9 cellular contexts compared by ENCODE assay signal in the genomic region with DNA sequence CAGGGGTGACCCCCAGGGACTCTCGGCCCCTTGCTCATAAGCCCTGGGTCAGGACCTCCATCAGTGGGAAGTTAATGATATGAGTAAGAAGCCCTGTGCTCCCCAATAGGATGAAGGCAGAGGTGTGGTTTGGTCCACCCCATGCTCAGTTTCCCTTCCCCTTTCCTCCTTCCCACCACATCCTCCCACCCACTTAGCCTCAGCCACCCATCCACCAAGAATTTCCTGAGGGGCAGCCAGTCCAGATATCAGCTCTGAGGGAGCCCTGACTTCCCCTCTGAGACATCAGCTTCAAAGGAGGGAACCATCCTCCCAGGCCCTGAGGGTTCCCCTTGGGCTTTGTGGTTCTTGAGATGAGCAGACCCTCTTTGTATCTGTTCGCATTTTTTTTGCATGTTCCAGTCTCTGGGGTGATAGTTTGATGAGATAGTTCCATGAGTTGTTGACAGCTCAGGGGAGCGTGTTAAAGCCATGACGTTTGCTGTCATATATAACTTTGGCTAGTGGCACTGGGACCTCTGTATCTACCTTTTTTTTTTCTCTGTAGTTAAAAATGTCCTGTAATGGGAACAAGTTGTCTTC.
DNase-seq lines count a peak whose midpoint lies in the region; ATAC-seq and TF ChIP-seq lines count a peak whose summit lies in the region.
"Had no signal": no experiment of that assay in that cellular context is flagged by ENCODE, and none has a peak within 500 bp of the region (broad histone marks: within the 10 kb centered on the region; RNA-seq: fewer than 3 reads in every experiment).

No MANE protein-coding gene starts in this region.

- ATAC-seq in HG02852 (IDR thresholded peaks at IDR 0.05; ENCODE audit: unreplicated experiment) (peak; percentile 73), lower lobe of right lung (peak; percentile 64 to 71)

- H3K27me3 ChIP-seq in lower lobe of right lung (ENCODE audit: low read depth) = no peaks in the 10 kb centered on the region

- no peak for TF ChIP-seq CTCF in lower lobe of right lung (IDR thresholded peaks at IDR 0.05)

- peaks cover 61% of the 10 kb centered on the region for H3K36me3 ChIP-seq in lower lobe of right lung

- no peak overlapping the region for H3K27ac ChIP-seq in lower lobe of right lung
- H3K27ac ChIP-seq: SK-N-MC had no signal

- DNase-seq in activated CD8-positive, alpha-beta memory T cell treated with anti-CD3 and anti-CD28 coated beads for 24 hours = peak; percentile 83
- no peak for DNase-seq in activated CD8-positive, alpha-beta memory T cell treated with anti-CD3 and anti-CD28 coated beads, Interleukin-2, amount 50 U/mL, for 4 hours
- DNase-seq in SIG-M5 treated with dmso at 0.1 percent for 504 hours (lab: John Stamatoyannopoulos, UW; ENCODE audit: unreplicated experiment) = peak; percentile 86
- DNase-seq in lower lobe of right lung = no peak
- no peak for DNase-seq in occipital lobe (lab: John Stamatoyannopoulos, UW)
- no peak for DNase-seq in DMS53 (lab: John Stamatoyannopoulos, UW)
- no peak for DNase-seq in NCI-H1092 treated with DMSO at 0.1 percent for 48 hours (lab: John Stamatoyannopoulos, UW)

- peaks cover 27% of the 10 kb centered on the region for H3K4me1 ChIP-seq in lower lobe of right lung

- H3K9me3 ChIP-seq in lower lobe of right lung = no peaks in the 10 kb centered on the region

- H3K4me3 ChIP-seq in lower lobe of right lung = no peak overlapping the region
- H3K4me3 ChIP-seq: SK-N-MC had no signal

- intact Hi-C loops in lower lobe of right lung (cut with DNase I) = no loop called here

Comparison
In these comparisons a context has a peak if more than half of its experiments do, and no peak if none do; other contexts are left out.
1. DNase-seq: peak in activated CD8-positive, alpha-beta memory T cell treated with anti-CD3 and anti-CD28 coated beads for 24 hours (single experiment) and SIG-M5 treated with dmso at 0.1 percent for 504 hours (single experiment); none in activated CD8-positive, alpha-beta memory T cell treated with anti-CD3 and anti-CD28 coated beads, Interleukin-2, amount 50 U/mL, for 4 hours (single experiment), lower lobe of right lung (single experiment), occipital lobe (single experiment), DMS53 (single experiment) and NCI-H1092 treated with DMSO at 0.1 percent for 48 hours (single experiment).